ENCODE assay signal across 11 cellular contexts in the genomic region with DNA sequence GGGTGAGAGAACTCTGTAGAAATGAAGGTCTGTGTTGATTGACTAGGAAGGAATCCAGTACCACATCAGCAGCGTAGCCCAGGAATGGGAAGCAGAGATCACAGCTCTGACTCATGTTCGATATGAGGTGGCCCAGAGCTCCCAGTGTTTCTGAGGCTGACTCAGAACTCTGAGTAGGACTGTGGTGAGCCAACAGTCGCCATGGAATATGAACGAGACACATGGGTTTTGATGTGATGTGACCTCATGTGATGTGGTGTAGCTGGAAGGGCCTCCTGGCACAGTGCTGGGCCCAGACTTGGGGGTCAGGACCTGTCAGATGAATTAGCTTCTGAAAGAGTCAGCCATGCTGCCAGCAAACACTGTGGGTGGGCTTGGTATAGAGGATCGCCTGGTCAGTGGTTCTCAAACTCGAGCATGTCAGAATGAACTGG.
DNase-seq lines count a peak whose midpoint lies in the region; ATAC-seq, FAIRE-seq and TF ChIP-seq lines count a peak whose summit lies in the region.
"Had no signal": no experiment of that assay in that cellular context is flagged by ENCODE, and none has a peak within 500 bp of the region (broad histone marks: within the 10 kb centered on the region; RNA-seq: fewer than 3 reads in every experiment).

No MANE protein-coding gene starts in this region.

- no peak overlapping the region for H2AFZ ChIP-seq in keratinocyte (ENCODE audit: control insufficient read depth, low read length)

- H3K27ac ChIP-seq in keratinocyte (ENCODE audit: control insufficient read depth, insufficient read depth, low read length) = peak overlapping the region; percentile 58

- no peak overlapping the region for H3K4me3 Mint-ChIP-seq in activated T-helper 17 cell treated with anti-CD3 and anti-CD28 coated beads, Interleukin-2, amount 50 U/mL, for 72 hours
- H3K4me3 Mint-ChIP-seq: dendritic cell treated with granulocyte-macrophage colony-stimulating factor and Interleukin-4, amounts not matched to agents 40 ng/mL and 50 ng/mL, for 4 days; memory B cell had no signal

- H3K27ac Mint-ChIP-seq in activated T-helper 17 cell treated with anti-CD3 and anti-CD28 coated beads, Interleukin-2, amount 50 U/mL, for 72 hours = no peak overlapping the region
- H3K27ac Mint-ChIP-seq: dendritic cell treated with granulocyte-macrophage colony-stimulating factor and Interleukin-4, amounts not matched to agents 40 ng/mL and 50 ng/mL, for 4 days; memory B cell had no signal

- H3K9me3 Mint-ChIP-seq in activated T-helper 17 cell treated with anti-CD3 and anti-CD28 coated beads, Interleukin-2, amount 50 U/mL, for 72 hours = no peaks in the 10 kb centered on the region
- H3K9me3 Mint-ChIP-seq: dendritic cell treated with granulocyte-macrophage colony-stimulating factor and Interleukin-4, amounts not matched to agents 40 ng/mL and 50 ng/mL, for 4 days; memory B cell had no signal

- H3K9ac ChIP-seq in keratinocyte (ENCODE audit: control insufficient read depth, extremely low read depth, insufficient read depth, low read length) = no peak overlapping the region

- ATAC-seq in activated T-helper 17 cell treated with anti-CD3 and anti-CD28 coated beads, Interleukin-2, amount 50 U/mL, for 72 hours (replicated peaks) = peak; percentile 98

- H3K4me2 ChIP-seq in keratinocyte (ENCODE audit: control insufficient read depth, extremely low read depth, insufficient read depth, low read depth, low read length) = peak overlapping the region; percentile 41

- no peaks in the 10 kb centered on the region for H3K36me3 ChIP-seq in keratinocyte (ENCODE audit: control insufficient read depth in 2 of 2, extremely low read depth in 1 of 2, insufficient read depth in 2 of 2, low read length in 2 of 2)

- no peaks in the 10 kb centered on the region for H3K36me3 Mint-ChIP-seq in activated T-helper 17 cell treated with anti-CD3 and anti-CD28 coated beads, Interleukin-2, amount 50 U/mL, for 72 hours (ENCODE audit: low read depth)
- H3K36me3 Mint-ChIP-seq: memory B cell had no signal

- H3K27me3 Mint-ChIP-seq in activated T-helper 17 cell treated with anti-CD3 and anti-CD28 coated beads, Interleukin-2, amount 50 U/mL, for 72 hours = no peaks in the 10 kb centered on the region
- H3K27me3 Mint-ChIP-seq: dendritic cell treated with granulocyte-macrophage colony-stimulating factor and Interleukin-4, amounts not matched to agents 40 ng/mL and 50 ng/mL, for 4 days; memory B cell had no signal

- H3K9me3 ChIP-seq in keratinocyte (ENCODE audit: control insufficient read depth, low read depth, low read length) = no peaks in the 10 kb centered on the region

- TF ChIP-seq CTCF in keratinocyte (optimal IDR thresholded peaks at IDR 0.05 in 1 of 3, IDR thresholded peaks at IDR 0.05 in 1 of 3, conservative IDR thresholded peaks at IDR 0.05 in 1 of 3; ENCODE audit: extremely low read depth in 1 of 3, insufficient read depth in 2 of 3, low read length in 3 of 3) = no peak
- TF ChIP-seq CTCF in lower leg skin (IDR thresholded peaks at IDR 0.05) = no peak

- no peak for TF ChIP-seq POLR2A in lower leg skin (IDR thresholded peaks at IDR 0.05)

- dilution Hi-C loops in keratinocyte (cut with MboI; ENCODE audit: extremely low pct_ligation_motif_present, low sequenced_read_pairs) = no loop called here

- no peaks in the 10 kb centered on the region for H3K4me1 Mint-ChIP-seq in activated T-helper 17 cell treated with anti-CD3 and anti-CD28 coated beads, Interleukin-2, amount 50 U/mL, for 72 hours
- H3K4me1 Mint-ChIP-seq: memory B cell had no signal

- no peaks in the 10 kb centered on the region for H3K9me1 ChIP-seq in keratinocyte (ENCODE audit: control insufficient read depth, extremely low read depth, insufficient read depth, low read length)

- H3K4me1 ChIP-seq in keratinocyte (ENCODE audit: control insufficient read depth, extremely low read depth, insufficient read depth, low read length) = peaks cover 10% of the 10 kb centered on the region

- no peaks in the 10 kb centered on the region for H4K20me1 ChIP-seq in keratinocyte (ENCODE audit: control insufficient read depth, extremely low read depth, insufficient read depth, low read length)

- H3K27me3 ChIP-seq in keratinocyte (ENCODE audit: control insufficient read depth, extremely low read depth, insufficient read depth, low read length) = no peaks in the 10 kb centered on the region

- H3K79me2 ChIP-seq in keratinocyte (ENCODE audit: control insufficient read depth, insufficient read depth, low read length) = no peaks in the 10 kb centered on the region

- H3K4me3 ChIP-seq in keratinocyte (ENCODE audit: control insufficient read depth in 2 of 3, extremely low read depth in 1 of 3, insufficient read depth in 2 of 3, low read depth in 1 of 3, low read length in 3 of 3) (no peak overlapping the region), lower leg skin (ENCODE audit: low read depth, poor library complexity, severe bottlenecking) (no peak overlapping the region)

- DNase-seq in A172 (ENCODE audit: low spot score) = peak; percentile 100
- DNase-seq in GM04504 (ENCODE audit: low read depth) = peak; percentile 96
- peak; percentile 40 for DNase-seq in keratinocyte (ENCODE audit: low read depth, low spot score)
- no peak for DNase-seq in KG1 (lab: John Stamatoyannopoulos, UW)
- DNase-seq in NCI-H526 treated with DMSO at 0.1 percent for 48 hours (lab: John Stamatoyannopoulos, UW) = no peak
- DNase-seq in lower leg skin (ENCODE audit: low spot score in 2 of 2) = no peak
- DNase-seq in OCI-M2 (lab: John Stamatoyannopoulos, UW; ENCODE audit: unreplicated experiment) = no peak

- 60 to 62% methylated on average over 6 of the region's 6 CpGs for WGBS in lower leg skin, 2 donors

- intact Hi-C loops in lower leg skin (cut with DNase I; ENCODE audit: low total_unique reads) = no loop called here

- peak; percentile 91 for FAIRE-seq in keratinocyte (lab: Jason Lieb, UNC)
- FAIRE-seq: TTC549 had no signal

Comparison
In these comparisons a context has a peak if more than half of its experiments do, and no peak if none do; other contexts are left out.
1. DNase-seq: peak in A172 (single experiment), GM04504 (single experiment) and keratinocyte (single experiment); none in KG1 (single experiment), NCI-H526 treated with DMSO at 0.1 percent for 48 hours (single experiment), lower leg skin (0 of 2) and OCI-M2 (single experiment).